In the genomic region with DNA sequence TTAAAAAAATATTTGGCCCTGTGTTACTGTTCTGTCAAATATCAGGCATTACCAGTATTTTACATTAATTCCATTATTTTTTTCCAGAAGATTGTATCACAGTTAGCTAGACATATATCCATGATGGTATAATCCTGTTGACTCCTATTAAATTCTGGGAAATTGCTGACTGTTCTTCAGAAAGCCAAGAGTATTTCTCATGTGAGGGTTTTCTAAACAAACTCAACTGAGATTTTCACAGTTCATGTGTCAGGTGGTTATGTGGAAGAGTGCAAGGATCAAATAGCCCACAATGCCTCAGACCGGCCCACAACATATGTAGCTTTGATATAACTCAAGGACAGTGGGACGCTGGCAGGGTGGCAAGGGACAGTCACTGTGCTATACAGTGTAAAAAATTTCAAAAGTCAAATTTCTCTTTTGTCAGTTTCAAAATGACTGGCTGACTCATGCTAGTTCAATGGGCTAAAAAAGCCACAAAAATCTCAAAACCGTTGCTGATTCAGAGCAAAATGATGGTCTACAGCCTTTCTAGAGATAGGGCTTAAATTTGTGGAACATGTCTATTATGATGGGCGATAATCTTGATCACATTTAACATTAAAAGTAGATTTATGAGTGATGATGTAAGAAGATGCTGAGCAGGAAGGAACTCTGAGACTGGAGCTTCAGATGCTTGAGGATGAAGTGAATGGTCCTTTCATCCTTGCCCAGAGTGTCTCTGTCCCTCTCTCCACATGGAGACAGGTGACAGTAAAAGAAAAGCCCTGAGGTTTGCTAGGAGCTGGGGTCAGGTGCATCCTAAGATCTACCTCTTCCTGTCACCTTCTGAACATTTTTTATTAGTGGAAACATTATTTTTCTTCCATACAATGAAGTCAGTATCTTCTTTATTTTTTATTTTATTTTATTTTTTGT, we compare ENCODE assay signal across 8 cellular contexts.
DNase-seq lines count a peak whose midpoint lies in the region; ATAC-seq and TF ChIP-seq lines count a peak whose summit lies in the region.

No MANE protein-coding gene starts in this region.

- H3K27ac ChIP-seq in ascending aorta: peak overlapping the region in 1 of 2 donors; percentile 45

- H3K9me3 ChIP-seq in ascending aorta: no peaks in the 10 kb centered on the region

- H3K27me3 ChIP-seq in ascending aorta: no peaks in the 10 kb centered on the region

- intact Hi-C loops in ascending aorta (cut with DNase I): loop anchor here (1.0 kb wide), 1 partner anchor 145 kb away; no protein-coding TSS in a partner anchor

- no peak for TF ChIP-seq CTCF in choroid plexus epithelial cell (conservative IDR thresholded peaks at IDR 0.05; ENCODE audit: low read depth, low read length)
- no peak for TF ChIP-seq CTCF in ascending aorta (IDR thresholded peaks at IDR 0.05)

- H3K4me1 ChIP-seq in ascending aorta: peaks cover 0 to 7% of the 10 kb centered on the region in 2 donors

- no peaks in the 10 kb centered on the region for H3K36me3 ChIP-seq in ascending aorta

- DNase-seq in COLO829 (ENCODE audit: low spot score) (peak; percentile 42), choroid plexus epithelial cell (ENCODE audit: low read depth) (peak; percentile 90), NCI-H187 treated with DMSO at 0.1 percent for 48 hours (lab: John Stamatoyannopoulos, UW) (no peak), NCI-H1092 (lab: John Stamatoyannopoulos, UW) (no peak), NCI-H1105 treated with DMSO at 0.1 percent for 48 hours (lab: John Stamatoyannopoulos, UW) (no peak), ascending aorta (ENCODE audit: low spot score in 2 of 2) (no peak)

- no peak overlapping the region for H3K4me3 ChIP-seq in choroid plexus epithelial cell (ENCODE audit: low read depth, low read length)
- H3K4me3 ChIP-seq in ascending aorta: no peak overlapping the region

- peak; percentile 90 for ATAC-seq in GM21381 (IDR thresholded peaks at IDR 0.05; ENCODE audit: unreplicated experiment)
- ATAC-seq in HG03520 (IDR thresholded peaks at IDR 0.05; ENCODE audit: unreplicated experiment): peak; percentile 87

Comparison
In these comparisons a context has a peak if more than half of its experiments do, and no peak if none do; other contexts are left out.
1. DNase-seq: peak in COLO829 (single experiment) and choroid plexus epithelial cell (single experiment); none in NCI-H187 treated with DMSO at 0.1 percent for 48 hours (single experiment), NCI-H1092 (single experiment), NCI-H1105 treated with DMSO at 0.1 percent for 48 hours (single experiment) and ascending aorta (0 of 2).